ENCODE assay signal across 1 cellular context in the genomic region with DNA sequence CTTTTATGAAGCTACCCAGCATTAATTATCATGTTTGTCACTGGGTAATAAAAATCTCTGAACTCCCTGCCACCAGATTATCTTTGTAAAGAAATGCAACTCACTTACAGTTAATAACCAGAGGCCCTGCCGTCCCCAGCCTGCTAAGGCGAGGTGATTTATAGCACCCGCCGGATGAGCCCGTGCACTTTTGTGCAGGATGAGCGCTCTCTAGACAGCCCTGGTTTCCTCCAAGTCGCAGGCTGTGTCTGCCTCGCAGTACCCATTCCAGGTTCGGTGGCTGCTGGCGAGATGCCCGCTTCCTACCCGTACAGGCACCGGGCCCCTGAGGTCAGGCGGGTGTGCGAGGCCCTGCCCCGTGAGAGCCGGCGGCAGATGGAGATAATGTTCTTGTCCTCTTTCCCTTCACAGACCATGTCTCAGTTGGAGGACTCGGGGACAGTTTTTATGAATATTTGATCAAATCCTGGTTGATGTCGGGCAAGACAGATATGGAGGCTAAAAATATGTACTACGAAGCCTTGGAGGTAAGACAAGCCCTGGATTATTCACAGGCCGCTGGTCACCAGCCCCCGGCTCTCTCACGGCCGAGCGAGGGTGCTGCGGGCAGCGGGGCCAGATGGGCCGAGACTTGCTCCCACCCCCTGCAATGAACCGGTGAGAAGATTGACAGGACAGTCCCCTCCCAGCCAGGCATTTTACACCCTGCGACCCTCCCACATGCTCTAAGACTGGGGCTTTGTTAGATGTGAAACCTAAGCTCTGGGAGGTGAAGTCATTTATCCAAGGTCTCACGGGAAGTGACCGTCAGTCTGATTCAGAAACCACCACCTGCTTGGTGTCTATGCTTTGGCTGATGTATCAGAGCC.
TF ChIP-seq lines count a peak whose summit lies in the region.

No MANE protein-coding gene starts in this region.

TF ChIP-seq in GM12878, 131 proteins besides CTCF, POLR2A, EP300 and RAD21 (continued from another document):
- no peak for TF ChIP-seq TCF7 (IDR thresholded peaks at IDR 0.05; ENCODE audit: borderline replicate concordance)
TF ChIP-seq in GM12878: peak in this region for 2.
